Comparison of ENCODE assay signal across 8 cellular contexts in genomic region chr14:55129428-55130193, GRCh38. TPM values are rescaled to one million over a fixed set of nuclear protein-coding genes. Genes with fewer than 3 reads are reported as not detected.
DNase-seq lines count a peak whose midpoint lies in the region; ATAC-seq and TF ChIP-seq lines count a peak whose summit lies in the region.

No MANE protein-coding gene starts in this region.

- ATAC-seq in HG02798 (IDR thresholded peaks at IDR 0.05; ENCODE audit: poor library complexity, unreplicated experiment), result peak; percentile 56

- peak overlapping the region; percentile 77 for H3K4me3 ChIP-seq in PC-9
- peak overlapping the region; percentile 41 for H3K4me3 ChIP-seq in parathyroid adenoma (ENCODE audit: low read depth, low read length)

- POLR2A ChIA-PET in PC-9 (lab: Charles Lee; ENCODE audit: unreplicated experiment), result interaction anchor here (0.5 to 1.2 kb wide), 7 partner anchors 9 to 102 kb away, joined by 3 to 13 read pairs (median 4); partner anchors contain the start of genes SOCS4 and WDHD1

- H3K27me3 ChIP-seq in PC-9 (ENCODE audit: insufficient read depth, low read depth), result no peaks in the 10 kb centered on the region
- no peaks in the 10 kb centered on the region for H3K27me3 ChIP-seq in parathyroid adenoma (ENCODE audit: control insufficient read depth, insufficient read depth, low read length)

- TF ChIP-seq CTCF in PC-9 (conservative IDR thresholded peaks at IDR 0.05) (no peak), parathyroid adenoma (IDR thresholded peaks at IDR 0.05) (no peak)

- H4K20me1 ChIP-seq in PC-9 (ENCODE audit: insufficient read depth), result 0 out of 2 replicates have a peak, but pooled peaks cover 3% of the 10 kb centered on the region

- TSS peak; percentile 53 for BruUV-seq in PC-9 (replicated peaks; lab: Mats Ljungman, UMichigan)

- H2AFZ ChIP-seq in PC-9, result peak overlapping the region; percentile 81
- peak overlapping the region; percentile 91 for H2AFZ ChIP-seq in parathyroid adenoma

- no peaks in the 10 kb centered on the region for H3K9me2 ChIP-seq in PC-9 (ENCODE audit: insufficient read depth)

- H3K4me2 ChIP-seq in PC-9 (peak overlapping the region; percentile 81), parathyroid adenoma (ENCODE audit: low read length) (peak overlapping the region; percentile 70)

- H3K9me3 ChIP-seq in PC-9 (ENCODE audit: insufficient read depth, low read depth) (no peaks in the 10 kb centered on the region), parathyroid adenoma (ENCODE audit: control insufficient read depth, low read length) (no peaks in the 10 kb centered on the region)

- DNase-seq in NCI-H510A treated with DMSO at 0.1 percent for 48 hours (lab: John Stamatoyannopoulos, UW), result peak; percentile 28
- DNase-seq in NCI-H510A (lab: John Stamatoyannopoulos, UW), result no peak
- peak; percentile 53 to 57 for DNase-seq in PC-9
- DNase-seq in activated naive CD4-positive, alpha-beta T cell treated with Interleukin-2 at 50 U/mL for 16 hours, result peak; percentile 64
- DNase-seq in head of caudate nucleus, result peak in 24 of 42 donors; percentile 18 to 67 (median 32)
- no peak for DNase-seq in NCI-H345 (lab: John Stamatoyannopoulos, UW)

- H3F3A ChIP-seq in PC-9 (ENCODE audit: insufficient read depth, low read depth), result peaks cover 43% of the 10 kb centered on the region

- H3K79me2 ChIP-seq in PC-9 (ENCODE audit: low read depth), result peaks cover 51% of the 10 kb centered on the region
- peaks cover 2% of the 10 kb centered on the region for H3K79me2 ChIP-seq in parathyroid adenoma

- H3K27ac ChIP-seq in PC-9 (peak overlapping the region; percentile 72), parathyroid adenoma (peak overlapping the region; percentile 22)

- intact Hi-C loops in PC-9 (cut with micrococcal nuclease; ENCODE audit: unreplicated experiment) (loop anchor here (1.0 kb wide), 1 partner anchor 26 kb away; no protein-coding TSS in a partner anchor), head of caudate nucleus (cut with DNase I) (no loop called here)

- CTCF ChIA-PET in PC-9 (lab: Charles Lee), result interaction anchor here (0.5 to 0.6 kb wide), 2 partner anchors 10 to 24 kb away, joined by 3 read pairs; no protein-coding TSS in a partner anchor

- no peak overlapping the region for H3K9ac ChIP-seq in parathyroid adenoma

- peaks cover 11% of the 10 kb centered on the region; the same call in 1 of the 2 replicates for H3K36me3 ChIP-seq in PC-9 (ENCODE audit: low read depth)
- no peaks in the 10 kb centered on the region for H3K36me3 ChIP-seq in parathyroid adenoma (ENCODE audit: control insufficient read depth, insufficient read depth, low read length)

- H3K4me1 ChIP-seq in PC-9 (replicated peaks; ENCODE audit: insufficient read depth) (peaks cover 58% of the 10 kb centered on the region), parathyroid adenoma (no peaks in the 10 kb centered on the region)

RNA-seq across cellular contexts. Expression of gene LGALS3, which starts 0.6 kb away (rescaled TPM):
- total RNA-seq in PC-9 (2021), result 122 and 142 TPM in 2 replicates

Comparison
In these comparisons a context has a peak if more than half of its experiments do, and no peak if none do; other contexts are left out.
1. DNase-seq: peak in NCI-H510A treated with DMSO at 0.1 percent for 48 hours (single experiment), PC-9 (2 of 2), activated naive CD4-positive, alpha-beta T cell treated with Interleukin-2 at 50 U/mL for 16 hours (single experiment) and head of caudate nucleus (24 of 42); none in NCI-H510A (single experiment) and NCI-H345 (single experiment).